In genomic region chr14:73761621-73762355, GRCh38 we compare ENCODE assay signal across 8 cellular contexts. TPM values are rescaled to one million over a fixed set of nuclear protein-coding genes. Genes with fewer than 3 reads are reported as not detected.
DNase-seq lines count a peak whose midpoint lies in the region; ATAC-seq, FAIRE-seq and TF ChIP-seq lines count a peak whose summit lies in the region.

No MANE protein-coding gene starts in this region.

- no peak for DNase-seq in T-helper 2 cell treated with Interferon-gamma antibody and Interleukin-4, amounts not matched to agents 5 μg/mL and 100 μg/mL, for 36 hours (ENCODE audit: low spot score)
- DNase-seq in T-helper 2 cell (no peak), Peyer's patch (no peak), stomach (no peak), amygdala (lab: John Stamatoyannopoulos, UW) (no peak), D721Med (ENCODE audit: insufficient read length, low spot score) (no peak)

- H3K27me3 ChIP-seq in Peyer's patch (no peaks in the 10 kb centered on the region), iPS-20b (ENCODE audit: insufficient read depth, low read length) (peaks cover 35% of the 10 kb centered on the region), stomach (no peaks in the 10 kb centered on the region)

- TF ChIP-seq CTCF in Peyer's patch (IDR thresholded peaks at IDR 0.05) (no peak), stomach (IDR thresholded peaks at IDR 0.05) (no peak), D721Med (IDR thresholded peaks at IDR 0.05; ENCODE audit: insufficient read depth, missing control alignments) (no peak)

- TF ChIP-seq POLR2A in Peyer's patch (IDR thresholded peaks at IDR 0.05) (no peak), stomach (IDR thresholded peaks at IDR 0.05) (no peak)

- H3K9me3 ChIP-seq in Peyer's patch: no peaks in the 10 kb centered on the region
- no peaks in the 10 kb centered on the region for H3K9me3 ChIP-seq in iPS-20b (ENCODE audit: insufficient read depth, low read depth, low read length)
- H3K9me3 ChIP-seq in stomach: no peaks in the 10 kb centered on the region

- H3K4me1 Mint-ChIP-seq in T-helper 2 cell treated with Interferon-gamma antibody and Interleukin-4, amounts not matched to agents 5 μg/mL and 100 μg/mL, for 36 hours (ENCODE audit: low read depth): peaks cover 65% of the 10 kb centered on the region

- no peak for FAIRE-seq in D721Med (lab: Jason Lieb, UNC)

- H3K27ac Mint-ChIP-seq in T-helper 2 cell treated with Interferon-gamma antibody and Interleukin-4, amounts not matched to agents 5 μg/mL and 100 μg/mL, for 36 hours: peak overlapping the region; percentile 96

- WGBS in stomach, 5 donors: 8 to 36% (median 31%) methylated on average over 2 of the region's 2 CpGs

- ATAC-seq in HG02938 (IDR thresholded peaks at IDR 0.05; ENCODE audit: unreplicated experiment): no peak

- no peaks in the 10 kb centered on the region for H3K27me3 Mint-ChIP-seq in T-helper 2 cell treated with Interferon-gamma antibody and Interleukin-4, amounts not matched to agents 5 μg/mL and 100 μg/mL, for 36 hours (ENCODE audit: low read depth)

- H3K4me3 Mint-ChIP-seq in T-helper 2 cell treated with Interferon-gamma antibody and Interleukin-4, amounts not matched to agents 5 μg/mL and 100 μg/mL, for 36 hours: peak overlapping the region; percentile 82

- H3K4me3 ChIP-seq in Peyer's patch: no peak overlapping the region
- H3K4me3 ChIP-seq in iPS-20b (ENCODE audit: low read length): no peak overlapping the region
- H3K4me3 ChIP-seq in stomach: no peak overlapping the region

- TF ChIP-seq EP300 in stomach (IDR thresholded peaks at IDR 0.05): no peak

- peak overlapping the region; percentile 96 to 100 (median 98) for H3K27ac ChIP-seq in Peyer's patch
- H3K27ac ChIP-seq in iPS-20b (ENCODE audit: low read length): no peak overlapping the region
- H3K27ac ChIP-seq in stomach: peak overlapping the region; percentile 83 to 100 (median 100)

- H3K4me1 ChIP-seq in Peyer's patch (peaks cover 31 to 80% (median 54%) of the 10 kb centered on the region in 4 donors), iPS-20b (ENCODE audit: insufficient read depth, low read length) (peaks cover 17% of the 10 kb centered on the region), stomach (peaks cover 76 to 88% (median 87%) of the 10 kb centered on the region in 4 donors)

- H3K36me3 Mint-ChIP-seq in T-helper 2 cell treated with Interferon-gamma antibody and Interleukin-4, amounts not matched to agents 5 μg/mL and 100 μg/mL, for 36 hours (ENCODE audit: low read depth): peaks cover 22% of the 10 kb centered on the region

- H3K9ac ChIP-seq in iPS-20b (ENCODE audit: low read depth, low read length): peak overlapping the region; percentile 49; the same call in 1 of the 2 replicates

- no peaks in the 10 kb centered on the region for H3K36me3 ChIP-seq in Peyer's patch
- H3K36me3 ChIP-seq in iPS-20b (ENCODE audit: insufficient read depth, low read depth, low read length): no peaks in the 10 kb centered on the region
- no peaks in the 10 kb centered on the region for H3K36me3 ChIP-seq in stomach

- intact Hi-C loops in stomach (cut with DNase I; ENCODE audit: low total_unique reads): no loop called here

- no peaks in the 10 kb centered on the region for H3K9me3 Mint-ChIP-seq in T-helper 2 cell treated with Interferon-gamma antibody and Interleukin-4, amounts not matched to agents 5 μg/mL and 100 μg/mL, for 36 hours

RNA-seq across cellular contexts. Expression of gene PNMA1, which starts 47.6 kb away (rescaled TPM):
- 10 to 100 TPM in 1 of 4 donors, 1 to 10 TPM in 3; 4.4 to 11.6 (median 7.0) TPM for total RNA-seq in Peyer's patch
- 10 to 100 TPM; 17.9 to 42.3 (median 19.3) TPM for total RNA-seq in stomach
- polyA plus RNA-seq in stomach: 10 to 100 TPM; 13.9 to 17.1 (median 15.6) TPM
